8 cellular contexts compared by ENCODE assay signal in genomic region chr4:10157478-10158354, GRCh38. TPM values are rescaled to one million over a fixed set of nuclear protein-coding genes. Genes with fewer than 3 reads are reported as not detected.
A peak's percentile ranks its signal among the peaks of the same experiment; 100 is the strongest.
DNase-seq lines count a peak whose midpoint lies in the region; ATAC-seq, FAIRE-seq and TF ChIP-seq lines count a peak whose summit lies in the region.

No MANE protein-coding gene starts in this region.

- no peaks in the 10 kb centered on the region for H3K9me3 Mint-ChIP-seq in astrocyte (ENCODE audit: unreplicated experiment)

- H3K27me3 ChIP-seq in astrocyte (ENCODE audit: insufficient read depth, low read length) (peaks cover 2% of the 10 kb centered on the region), right atrium auricular region (no peaks in the 10 kb centered on the region)

- H3K9me3 ChIP-seq in astrocyte (ENCODE audit: insufficient read depth, low read depth, low read length) (no peaks in the 10 kb centered on the region), right atrium auricular region (no peaks in the 10 kb centered on the region)

- H2AFZ ChIP-seq in astrocyte (ENCODE audit: low read depth, low read length): no peak overlapping the region

- no peaks in the 10 kb centered on the region for H3K4me1 ChIP-seq in astrocyte (ENCODE audit: insufficient read depth, low read length)
- H3K4me1 ChIP-seq in right atrium auricular region: no peaks in the 10 kb centered on the region

- no peak for TF ChIP-seq EP300 in Ishikawa (IDR thresholded peaks at IDR 0.05; ENCODE audit: borderline replicate concordance)

- H3K9ac ChIP-seq in astrocyte (ENCODE audit: low read length): no peak overlapping the region

- H3K36me3 Mint-ChIP-seq in astrocyte (ENCODE audit: low read depth, unreplicated experiment): no peaks in the 10 kb centered on the region

- TF ChIP-seq RAD21 in Ishikawa (IDR thresholded peaks at IDR 0.05; ENCODE audit: low read depth): peak; percentile 75

- ATAC-seq in GM21515 (IDR thresholded peaks at IDR 0.05; ENCODE audit: unreplicated experiment): peak; percentile 81

- H3K36me3 ChIP-seq in astrocyte (ENCODE audit: insufficient read depth, low read length) (no peaks in the 10 kb centered on the region), right atrium auricular region (no peaks in the 10 kb centered on the region)

- H3K4me1 Mint-ChIP-seq in astrocyte (ENCODE audit: low read depth, unreplicated experiment): peaks cover 12% of the 10 kb centered on the region

- H3K79me2 ChIP-seq in astrocyte (ENCODE audit: insufficient read depth, low read length): no peaks in the 10 kb centered on the region

- H3K27ac ChIP-seq in astrocyte (ENCODE audit: low read depth, low read length) (no peak overlapping the region), right atrium auricular region (no peak overlapping the region)

- H3K27ac Mint-ChIP-seq in astrocyte (ENCODE audit: unreplicated experiment): no peak overlapping the region

- peak; percentile 74 for TF ChIP-seq CTCF in astrocyte (IDR thresholded peaks at IDR 0.05; ENCODE audit: insufficient read depth, low read depth, low read length)
- TF ChIP-seq CTCF in right atrium auricular region (IDR thresholded peaks at IDR 0.05): peak; percentile 69 to 84
- peak; percentile 88 for TF ChIP-seq CTCF in retinal pigment epithelial cell (conservative IDR thresholded peaks at IDR 0.05; ENCODE audit: low read depth, low read length)

- H3K27me3 Mint-ChIP-seq in astrocyte (ENCODE audit: low read depth, unreplicated experiment): peaks cover 44% of the 10 kb centered on the region

- no peaks in the 10 kb centered on the region for H4K20me1 ChIP-seq in astrocyte (ENCODE audit: insufficient read depth, low read length)

- DNase-seq in ELR (ENCODE audit: low read depth): peak; percentile 76
- DNase-seq in RPMI8226: peak; percentile 42
- peak; percentile 52 for DNase-seq in astrocyte (ENCODE audit: low read depth)
- DNase-seq in right atrium auricular region (ENCODE audit: low spot score): peak; percentile 69
- peak; percentile 55 for DNase-seq in retinal pigment epithelial cell (ENCODE audit: low read depth)
- DNase-seq in MV-4-11 (lab: John Stamatoyannopoulos, UW): no peak

- no peak overlapping the region for H3K4me3 ChIP-seq in astrocyte (ENCODE audit: insufficient read depth, low read depth, low read length)
- no peak overlapping the region for H3K4me3 ChIP-seq in right atrium auricular region
- no peak overlapping the region for H3K4me3 ChIP-seq in retinal pigment epithelial cell (ENCODE audit: low read length)

- H3K4me3 Mint-ChIP-seq in astrocyte (ENCODE audit: unreplicated experiment): no peak overlapping the region

- FAIRE-seq in astrocyte (lab: Jason Lieb, UNC): peak; percentile 80

- no peak overlapping the region for H3K4me2 ChIP-seq in astrocyte (ENCODE audit: low read length)

TF ChIP-seq in Ishikawa, 13 proteins besides CTCF, POLR2A, EP300 and RAD21:
- TF ChIP-seq YY1 (IDR thresholded peaks at IDR 0.05; ENCODE audit: low read depth) (no peak), TAF1 (IDR thresholded peaks at IDR 0.05; ENCODE audit: low read depth) (no peak), NFIC (IDR thresholded peaks at IDR 0.05) (no peak), CEBPB (IDR thresholded peaks at IDR 0.05) (no peak), ZBTB7A (IDR thresholded peaks at IDR 0.05; ENCODE audit: low read depth) (no peak), EGR1 (IDR thresholded peaks at IDR 0.05) (no peak), FOXM1 (IDR thresholded peaks at IDR 0.05; ENCODE audit: borderline replicate concordance, low read depth) (no peak), CREB1 (IDR thresholded peaks at IDR 0.05; ENCODE audit: low read depth) (no peak), TCF12 (IDR thresholded peaks at IDR 0.05; ENCODE audit: low read depth) (no peak), TEAD4 (IDR thresholded peaks at IDR 0.05) (no peak)
- TF ChIP-seq, protein P1, sequence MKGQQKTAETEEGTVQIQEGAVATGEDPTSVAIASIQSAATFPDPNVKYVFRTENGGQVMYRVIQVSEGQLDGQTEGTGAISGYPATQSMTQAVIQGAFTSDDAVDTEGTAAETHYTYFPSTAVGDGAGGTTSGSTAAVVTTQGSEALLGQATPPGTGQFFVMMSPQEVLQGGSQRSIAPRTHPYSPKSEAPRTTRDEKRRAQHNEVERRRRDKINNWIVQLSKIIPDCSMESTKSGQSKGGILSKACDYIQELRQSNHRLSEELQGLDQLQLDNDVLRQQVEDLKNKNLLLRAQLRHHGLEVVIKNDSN (IDR thresholded peaks at IDR 0.05): no peak
- TF ChIP-seq, protein P2, sequence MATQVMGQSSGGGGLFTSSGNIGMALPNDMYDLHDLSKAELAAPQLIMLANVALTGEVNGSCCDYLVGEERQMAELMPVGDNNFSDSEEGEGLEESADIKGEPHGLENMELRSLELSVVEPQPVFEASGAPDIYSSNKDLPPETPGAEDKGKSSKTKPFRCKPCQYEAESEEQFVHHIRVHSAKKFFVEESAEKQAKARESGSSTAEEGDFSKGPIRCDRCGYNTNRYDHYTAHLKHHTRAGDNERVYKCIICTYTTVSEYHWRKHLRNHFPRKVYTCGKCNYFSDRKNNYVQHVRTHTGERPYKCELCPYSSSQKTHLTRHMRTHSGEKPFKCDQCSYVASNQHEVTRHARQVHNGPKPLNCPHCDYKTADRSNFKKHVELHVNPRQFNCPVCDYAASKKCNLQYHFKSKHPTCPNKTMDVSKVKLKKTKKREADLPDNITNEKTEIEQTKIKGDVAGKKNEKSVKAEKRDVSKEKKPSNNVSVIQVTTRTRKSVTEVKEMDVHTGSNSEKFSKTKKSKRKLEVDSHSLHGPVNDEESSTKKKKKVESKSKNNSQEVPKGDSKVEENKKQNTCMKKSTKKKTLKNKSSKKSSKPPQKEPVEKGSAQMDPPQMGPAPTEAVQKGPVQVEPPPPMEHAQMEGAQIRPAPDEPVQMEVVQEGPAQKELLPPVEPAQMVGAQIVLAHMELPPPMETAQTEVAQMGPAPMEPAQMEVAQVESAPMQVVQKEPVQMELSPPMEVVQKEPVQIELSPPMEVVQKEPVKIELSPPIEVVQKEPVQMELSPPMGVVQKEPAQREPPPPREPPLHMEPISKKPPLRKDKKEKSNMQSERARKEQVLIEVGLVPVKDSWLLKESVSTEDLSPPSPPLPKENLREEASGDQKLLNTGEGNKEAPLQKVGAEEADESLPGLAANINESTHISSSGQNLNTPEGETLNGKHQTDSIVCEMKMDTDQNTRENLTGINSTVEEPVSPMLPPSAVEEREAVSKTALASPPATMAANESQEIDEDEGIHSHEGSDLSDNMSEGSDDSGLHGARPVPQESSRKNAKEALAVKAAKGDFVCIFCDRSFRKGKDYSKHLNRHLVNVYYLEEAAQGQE (IDR thresholded peaks at IDR 0.05; ENCODE audit: low read depth): no peak
- TF ChIP-seq, protein P3, sequence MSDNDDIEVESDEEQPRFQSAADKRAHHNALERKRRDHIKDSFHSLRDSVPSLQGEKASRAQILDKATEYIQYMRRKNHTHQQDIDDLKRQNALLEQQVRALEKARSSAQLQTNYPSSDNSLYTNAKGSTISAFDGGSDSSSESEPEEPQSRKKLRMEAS (IDR thresholded peaks at IDR 0.05): no peak

RNA-seq across cellular contexts. Expression of gene WDR1, which starts 41.1 kb away (rescaled TPM):
- total RNA-seq in astrocyte: 558 and 620 TPM in 2 replicates
- total RNA-seq in right atrium auricular region: 100 to 1,000 TPM; 109 to 216 TPM
